In genomic region chr13:59340581-59340980, GRCh38 we compare ENCODE assay signal across 28 cellular contexts.
"Had no signal": no experiment of that assay in that cellular context is flagged by ENCODE, and none has a peak within 500 bp of the region (broad histone marks: within the 10 kb centered on the region; RNA-seq: fewer than 3 reads in every experiment).

No MANE protein-coding gene starts in this region.

- H3K27me3 ChIP-seq: stomach, suprapubic skin, thyroid gland, tibial artery, tibial nerve, transverse colon, upper lobe of left lung, upper lobe of right lung, uterus, vagina had no signal

- ATAC-seq: stimulated activated effector memory CD8-positive, alpha-beta T cell treated with anti-CD3 and anti-CD28 coated beads, Interleukin-12 subunit alpha, Interleukin-12 subunit beta, amount 100 ng/mL, for 72 hours; stimulated activated memory B cell treated with anti-CD40 and anti-IgM and Interleukin-4, amounts not matched to agents 10 μg/mL and 1 μg/mL and 100 μg/mL, for 72 hours; stimulated activated naive B cell treated with anti-CD40 and anti-IgM and Interleukin-4, amounts not matched to agents 10 μg/mL and 1 μg/mL and 100 μg/mL, for 72 hours; stimulated activated naive CD8-positive, alpha-beta T cell treated with anti-CD3 and anti-CD28 coated beads, Interleukin-15, amount 100 ng/mL, for 72 hours; stimulated activated naive CD8-positive, alpha-beta T cell treated with anti-CD3 and anti-CD28 coated beads, Interleukin-15, Interleukin-2, amounts not matched to agents 100 U/mL and 50 U/mL, for 24 hours; upper lobe of right lung had no signal

- H3K4me3 ChIP-seq: stomach, suprapubic skin, thoracic aorta, thyroid gland, tibial artery, tibial nerve, transverse colon, upper lobe of left lung, upper lobe of right lung, uterus, vagina had no signal

- H3K4me1 ChIP-seq: suprapubic skin, thyroid gland, tibial artery, tibial nerve, transverse colon, upper lobe of right lung, uterus, vagina had no signal

- H3K4me1 Mint-ChIP-seq: stimulated activated effector memory CD8-positive, alpha-beta T cell treated with anti-CD3 and anti-CD28 coated beads, Interleukin-12 subunit alpha, Interleukin-12 subunit beta, amount 100 ng/mL, for 72 hours; stimulated activated memory B cell treated with anti-CD40 and anti-IgM and Interleukin-4, amounts not matched to agents 10 μg/mL and 1 μg/mL and 100 μg/mL, for 72 hours; stimulated activated naive CD8-positive, alpha-beta T cell treated with anti-CD3 and anti-CD28 coated beads, Interleukin-15, amount 100 ng/mL, for 72 hours had no signal

- H3K36me3 ChIP-seq: stomach, suprapubic skin, thoracic aorta, thyroid gland, tibial artery, tibial nerve, transverse colon, upper lobe of left lung, upper lobe of right lung, uterus, vagina had no signal

- FAIRE-seq: urothelium cell line had no signal

- H3K27ac Mint-ChIP-seq: stimulated activated effector memory CD8-positive, alpha-beta T cell treated with anti-CD3 and anti-CD28 coated beads, Interleukin-12 subunit alpha, Interleukin-12 subunit beta, amount 100 ng/mL, for 72 hours; stimulated activated memory B cell treated with anti-CD40 and anti-IgM and Interleukin-4, amounts not matched to agents 10 μg/mL and 1 μg/mL and 100 μg/mL, for 72 hours; stimulated activated naive B cell treated with anti-CD40 and anti-IgM and Interleukin-4, amounts not matched to agents 10 μg/mL and 1 μg/mL and 100 μg/mL, for 72 hours; stimulated activated naive CD8-positive, alpha-beta T cell treated with anti-CD3 and anti-CD28 coated beads, Interleukin-15, amount 100 ng/mL, for 72 hours; stimulated activated naive CD8-positive, alpha-beta T cell treated with anti-CD3 and anti-CD28 coated beads, Interleukin-15, Interleukin-2, amounts not matched to agents 100 ng/mL and 50 ng/mL, for 24 hours; type B pancreatic cell had no signal

- H3K27me3 Mint-ChIP-seq: stimulated activated memory B cell treated with anti-CD40 and anti-IgM and Interleukin-4, amounts not matched to agents 10 μg/mL and 1 μg/mL and 100 μg/mL, for 72 hours; stimulated activated naive B cell treated with anti-CD40 and anti-IgM and Interleukin-4, amounts not matched to agents 10 μg/mL and 1 μg/mL and 100 μg/mL, for 72 hours; stimulated activated naive CD8-positive, alpha-beta T cell treated with anti-CD3 and anti-CD28 coated beads, Interleukin-15, Interleukin-2, amounts not matched to agents 100 ng/mL and 50 ng/mL, for 24 hours; type B pancreatic cell had no signal

- H3K36me3 Mint-ChIP-seq: stimulated activated effector memory CD8-positive, alpha-beta T cell treated with anti-CD3 and anti-CD28 coated beads, Interleukin-12 subunit alpha, Interleukin-12 subunit beta, amount 100 ng/mL, for 72 hours; stimulated activated memory B cell treated with anti-CD40 and anti-IgM and Interleukin-4, amounts not matched to agents 10 μg/mL and 1 μg/mL and 100 μg/mL, for 72 hours; stimulated activated naive B cell treated with anti-CD40 and anti-IgM and Interleukin-4, amounts not matched to agents 10 μg/mL and 1 μg/mL and 100 μg/mL, for 72 hours; type B pancreatic cell had no signal

- H3K27ac ChIP-seq: stomach, suprapubic skin, thoracic aorta, thyroid gland, tibial artery, tibial nerve, transverse colon, upper lobe of right lung, uterus, vagina had no signal

- H3K4me3 Mint-ChIP-seq: stimulated activated effector memory CD8-positive, alpha-beta T cell treated with anti-CD3 and anti-CD28 coated beads, Interleukin-12 subunit alpha, Interleukin-12 subunit beta, amount 100 ng/mL, for 72 hours; stimulated activated memory B cell treated with anti-CD40 and anti-IgM and Interleukin-4, amounts not matched to agents 10 μg/mL and 1 μg/mL and 100 μg/mL, for 72 hours; stimulated activated naive B cell treated with anti-CD40 and anti-IgM and Interleukin-4, amounts not matched to agents 10 μg/mL and 1 μg/mL and 100 μg/mL, for 72 hours; stimulated activated naive CD8-positive, alpha-beta T cell treated with anti-CD3 and anti-CD28 coated beads, Interleukin-15, amount 100 ng/mL, for 72 hours; stimulated activated naive CD8-positive, alpha-beta T cell treated with anti-CD3 and anti-CD28 coated beads, Interleukin-15, Interleukin-2, amounts not matched to agents 100 ng/mL and 50 ng/mL, for 24 hours; type B pancreatic cell had no signal

- H3K9me3 ChIP-seq: stomach, suprapubic skin, thoracic aorta, thyroid gland, tibial artery, transverse colon, upper lobe of left lung, upper lobe of right lung, uterus, vagina had no signal

- DNase-seq: stimulated activated CD4-positive, alpha-beta T cell treated with anti-CD3 and anti-CD28 coated beads, Interleukin-2, amount 100 ng/mL, for 48 hours; stimulated activated CD4-positive, alpha-beta T cell treated with anti-CD3 and anti-CD28 coated beads, Interleukin-4, amount 100 ng/mL, for 1 hour; stimulated activated CD4-positive, alpha-beta T cell treated with anti-CD3 and anti-CD28 coated beads, Interleukin-4, amount 100 ng/mL, for 24 hours; stimulated activated CD4-positive, alpha-beta T cell treated with anti-CD3 and anti-CD28 coated beads, Interleukin-4, amount 100 ng/mL, for 4 hours; stimulated activated CD8-positive, alpha-beta memory T cell treated with anti-CD3 and anti-CD28 coated beads, Interleukin-4, amount 100 ng/mL, for 48 hours; stimulated activated naive B cell treated with anti-CD40 and anti-IgM and Interleukin-4, amounts not matched to agents 10 μg/mL and 1 μg/mL and 100 μg/mL, for 72 hours; stimulated activated naive CD4-positive, alpha-beta T cell; stimulated activated naive CD4-positive, alpha-beta T cell treated with Interleukin-2 at 50 U/mL for 16 hours; stimulated activated naive CD8-positive, alpha-beta T cell treated with anti-CD3 and anti-CD28 coated beads, Interleukin-15, amount 100 ng/mL, for 72 hours; stimulated activated naive CD8-positive, alpha-beta T cell treated with anti-CD3 and anti-CD28 coated beads, Interleukin-15, Interleukin-2, amounts not matched to agents 100 U/mL and 50 U/mL, for 24 hours; stomach; substantia nigra; thyroid gland; tibial artery; transverse colon; trophoblast cell; upper lobe of left lung; upper lobe of right lung; uterus had no signal

- H3K9me3 Mint-ChIP-seq: stimulated activated effector memory CD8-positive, alpha-beta T cell treated with anti-CD3 and anti-CD28 coated beads, Interleukin-12 subunit alpha, Interleukin-12 subunit beta, amount 100 ng/mL, for 72 hours; stimulated activated memory B cell treated with anti-CD40 and anti-IgM and Interleukin-4, amounts not matched to agents 10 μg/mL and 1 μg/mL and 100 μg/mL, for 72 hours; stimulated activated naive CD8-positive, alpha-beta T cell treated with anti-CD3 and anti-CD28 coated beads, Interleukin-15, amount 100 ng/mL, for 72 hours; stimulated activated naive CD8-positive, alpha-beta T cell treated with anti-CD3 and anti-CD28 coated beads, Interleukin-15, Interleukin-2, amounts not matched to agents 100 ng/mL and 50 ng/mL, for 24 hours had no signal
